Comparison of ENCODE assay signal across 31 cellular contexts in the genomic region with DNA sequence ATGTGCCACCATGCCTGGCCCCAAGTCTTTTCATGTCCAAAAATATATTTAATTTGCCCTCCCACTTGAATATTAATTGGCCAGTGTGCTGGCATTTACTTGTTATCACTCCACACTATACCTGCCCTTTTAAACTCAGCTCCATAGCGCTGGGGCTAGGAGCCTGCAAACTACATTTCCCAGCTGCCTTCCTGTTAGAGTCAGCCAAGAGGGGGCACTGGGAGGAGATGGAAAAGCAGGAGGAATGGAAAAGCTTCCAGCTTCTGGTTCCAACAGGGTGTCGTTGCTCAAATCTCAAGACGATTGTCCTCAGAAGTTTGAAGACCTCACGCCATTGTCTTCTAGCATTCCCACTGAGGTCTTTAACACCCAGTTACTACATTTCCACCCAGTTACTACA.
"Had no signal": no experiment of that assay in that cellular context is flagged by ENCODE, and none has a peak within 500 bp of the region (broad histone marks: within the 10 kb centered on the region; RNA-seq: fewer than 3 reads in every experiment).

No MANE protein-coding gene starts in this region.

- H3K27me3 ChIP-seq: brain microvascular endothelial cell, left lung, right atrium auricular region, testis, transverse colon had no signal

- H3K9me3 Mint-ChIP-seq: activated T-cell treated with anti-CD3 and anti-CD28 coated beads, Interleukin-2, amount 50 U/mL, for 4 hours; T-helper 1 cell treated with Interleukin-12 subunit alpha and Interleukin-12 subunit beta and Interleukin-4 antibody, amounts not matched to agents 30 μg/mL and 1 μg/mL, for 36 hours had no signal

- H3K4me3 ChIP-seq: coronary artery, dorsolateral prefrontal cortex, left lung, lower lobe of right lung, right atrium auricular region, testis, transverse colon had no signal

- DNase-seq: activated CD4-positive, alpha-beta memory T cell treated with anti-CD3 and anti-CD28 coated beads, Interleukin-2, amount 10 ng/mL, durations not matched to agents 7 days and 5 days; activated CD4-positive, alpha-beta T cell treated with anti-CD3 and anti-CD28 coated beads, Interleukin-2, amount 10 ng/mL, durations not matched to agents 7 days and 5 days; activated CD4-positive, CD25-positive, alpha-beta regulatory T cell treated with anti-CD3 and anti-CD28 coated beads, Interleukin-2, amount 50 U/mL, for 72 hours; activated gamma-delta T cell treated with Interleukin-2 at 50 U/mL for 16 hours; activated naive CD4-positive, alpha-beta T cell treated with anti-CD3 and anti-CD28 coated beads, Interleukin-2, amount 50 U/mL, for 16 hours; activated T-cell treated with anti-CD3 and anti-CD28 coated beads, Interleukin-2, amount 50 U/mL, for 4 hours; amniotic stem cell; brain microvascular endothelial cell; dorsolateral prefrontal cortex; effector memory CD4-positive, alpha-beta T cell; foreskin fibroblast; head of caudate nucleus; hippocampal formation; left lung; lower lobe of right lung; mesenchymal stem cell; nephron progenitor cell; stimulated activated CD4-positive, alpha-beta T cell treated with anti-CD3 and anti-CD28 coated beads, Interleukin-12 subunit alpha, Interleukin-12 subunit beta, amount 100 ng/mL, for 4 hours; stimulated activated CD4-positive, alpha-beta T cell treated with anti-CD3 and anti-CD28 coated beads, Interleukin-4, amount 100 ng/mL, for 1 hour; stimulated activated naive CD8-positive, alpha-beta T cell treated with anti-CD3 and anti-CD28 coated beads, Interleukin-15, Interleukin-2, amounts not matched to agents 100 U/mL and 50 U/mL, for 24 hours; T-helper 9 cell; testis; transverse colon; WERI-Rb-1 had no signal

- H3K9me3 ChIP-seq: left lung, lower lobe of right lung, testis, transverse colon had no signal

- H3K4me3 Mint-ChIP-seq: activated CD4-positive, alpha-beta memory T cell treated with anti-CD3 and anti-CD28 coated beads, Interleukin-2, amount 10 ng/mL, durations not matched to agents 7 days and 5 days; activated CD4-positive, alpha-beta T cell treated with anti-CD3 and anti-CD28 coated beads, Interleukin-2, amount 10 ng/mL, durations not matched to agents 7 days and 5 days; activated T-cell treated with anti-CD3 and anti-CD28 coated beads, Interleukin-2, amount 50 U/mL, for 4 hours; activated T-helper 17 cell treated with anti-CD3 and anti-CD28 coated beads, Interleukin-2, amount 50 U/mL, for 72 hours; nephron progenitor cell; T-helper 1 cell treated with Interleukin-12 subunit alpha and Interleukin-12 subunit beta and Interleukin-4 antibody, amounts not matched to agents 30 μg/mL and 1 μg/mL, for 36 hours had no signal

- H2AFZ ChIP-seq: parathyroid adenoma had no signal

- H3K36me3 ChIP-seq: brain microvascular endothelial cell, left lung, lower lobe of right lung, right atrium auricular region, transverse colon, WERI-Rb-1 had no signal

- FAIRE-seq: TTC549 had no signal

- ATAC-seq: activated T-cell treated with anti-CD3 and anti-CD28 coated beads, Interleukin-2, amount 50 U/mL, for 4 hours; activated T-helper 17 cell treated with anti-CD3 and anti-CD28 coated beads, Interleukin-2, amount 50 U/mL, for 72 hours; esophagus mucosa; left lung; lower lobe of right lung; stimulated activated naive CD8-positive, alpha-beta T cell treated with anti-CD3 and anti-CD28 coated beads, Interleukin-15, Interleukin-2, amounts not matched to agents 100 U/mL and 50 U/mL, for 24 hours had no signal

- H3K27me3 Mint-ChIP-seq: activated CD4-positive, alpha-beta memory T cell treated with anti-CD3 and anti-CD28 coated beads, Interleukin-2, amount 10 ng/mL, durations not matched to agents 7 days and 5 days; activated CD4-positive, alpha-beta T cell treated with anti-CD3 and anti-CD28 coated beads, Interleukin-2, amount 10 ng/mL, durations not matched to agents 7 days and 5 days; activated T-helper 17 cell treated with anti-CD3 and anti-CD28 coated beads, Interleukin-2, amount 50 U/mL, for 72 hours had no signal

- H3K79me2 ChIP-seq: parathyroid adenoma had no signal

- H3K4me1 ChIP-seq: left lung, lower lobe of right lung, parathyroid adenoma, right atrium auricular region, testis, transverse colon had no signal

- H3K27ac Mint-ChIP-seq: activated CD4-positive, alpha-beta memory T cell treated with anti-CD3 and anti-CD28 coated beads, Interleukin-2, amount 10 ng/mL, durations not matched to agents 7 days and 5 days; activated CD4-positive, alpha-beta T cell treated with anti-CD3 and anti-CD28 coated beads, Interleukin-2, amount 10 ng/mL, durations not matched to agents 7 days and 5 days; activated T-helper 17 cell treated with anti-CD3 and anti-CD28 coated beads, Interleukin-2, amount 50 U/mL, for 72 hours; nephron progenitor cell; T-helper 1 cell treated with Interleukin-12 subunit alpha and Interleukin-12 subunit beta and Interleukin-4 antibody, amounts not matched to agents 30 μg/mL and 1 μg/mL, for 36 hours had no signal

- H3K27ac ChIP-seq: brain microvascular endothelial cell, coronary artery, dorsolateral prefrontal cortex, left lung, lower lobe of right lung, parathyroid adenoma, right atrium auricular region, testis, transverse colon, WERI-Rb-1 had no signal

- H3K9ac ChIP-seq: parathyroid adenoma had no signal
